In genomic region chr5:141001466-141001853, GRCh38 we compare ENCODE assay signal across 11 cellular contexts. TPM values are rescaled to one million over a fixed set of nuclear protein-coding genes. Genes with fewer than 3 reads are reported as not detected.
DNase-seq lines count a peak whose midpoint lies in the region; ATAC-seq and TF ChIP-seq lines count a peak whose summit lies in the region.
"Had no signal": no experiment of that assay in that cellular context is flagged by ENCODE, and none has a peak within 500 bp of the region (broad histone marks: within the 10 kb centered on the region; RNA-seq: fewer than 3 reads in every experiment).

No MANE protein-coding gene starts in this region.

- intact Hi-C loops in mucosa of descending colon (cut with DNase I, micrococcal nuclease) = no loop called here

- peaks cover 5% of the 10 kb centered on the region for H3K4me1 Mint-ChIP-seq in activated T-cell treated with anti-CD3 and anti-CD28 coated beads, Interleukin-2, amount 50 U/mL, for 24 hours (ENCODE audit: low read depth)
- no peaks in the 10 kb centered on the region for H3K4me1 Mint-ChIP-seq in activated T-helper 17 cell treated with anti-CD3 and anti-CD28 coated beads, Interleukin-2, amount 50 U/mL, for 72 hours

- H3K9me3 ChIP-seq in upper lobe of left lung (no peaks in the 10 kb centered on the region), mucosa of descending colon (no peaks in the 10 kb centered on the region)
- H3K9me3 ChIP-seq: BLaER1 treated with 17β-estradiol and CSF1 and Interleukin-3, amounts not matched to agents 10 nM and 100 nM had no signal

- H3K4me3 Mint-ChIP-seq in activated T-cell treated with anti-CD3 and anti-CD28 coated beads, Interleukin-2, amount 50 U/mL, for 24 hours = peak overlapping the region; percentile 6
- peak overlapping the region; percentile 6 for H3K4me3 Mint-ChIP-seq in activated T-helper 17 cell treated with anti-CD3 and anti-CD28 coated beads, Interleukin-2, amount 50 U/mL, for 72 hours
- H3K4me3 Mint-ChIP-seq: activated CD8-positive, alpha-beta T cell treated with anti-CD3 and anti-CD28 coated beads, Interleukin-2, amount 10 ng/mL, durations not matched to agents 7 days and 5 days had no signal

- DNase-seq in activated T-cell treated with anti-CD3 and anti-CD28 coated beads, Interleukin-2, amount 50 U/mL, for 24 hours = no peak
- DNase-seq in activated T-cell treated with anti-CD3 and anti-CD28 coated beads, Interleukin-2, amount 50 U/mL, for 1 hour = no peak
- DNase-seq in islet precursor cell (peak; percentile 76), upper lobe of left lung (peak in 1 of 2 donors; percentile 88), mucosa of descending colon (no peak), NCI-H1694 (lab: John Stamatoyannopoulos, UW) (no peak)
- DNase-seq: activated CD8-positive, alpha-beta T cell treated with anti-CD3 and anti-CD28 coated beads, Interleukin-2, amount 10 ng/mL, durations not matched to agents 7 days and 5 days; NCI-H1048 had no signal

- peak in 1 of 4 donors; percentile 14 for TF ChIP-seq POLR2A in upper lobe of left lung (IDR thresholded peaks at IDR 0.05)

- H3K27ac ChIP-seq in upper lobe of left lung = peak overlapping the region; percentile 6 to 66 (median 50)
- H3K27ac ChIP-seq: BLaER1 treated with 17β-estradiol and CSF1 and Interleukin-3, amounts not matched to agents 10 nM and 100 nM had no signal

- no peak for TF ChIP-seq CTCF in upper lobe of left lung (IDR thresholded peaks at IDR 0.05)
- TF ChIP-seq CTCF in mucosa of descending colon (IDR thresholded peaks at IDR 0.05) = no peak

- no peak for ATAC-seq in activated T-helper 17 cell treated with anti-CD3 and anti-CD28 coated beads, Interleukin-2, amount 50 U/mL, for 72 hours (replicated peaks)
- peak; percentile 49 to 77 for ATAC-seq in upper lobe of left lung (ENCODE audit: low FRiP score in 2 of 2)
- ATAC-seq in mucosa of descending colon = no peak
- no peak for ATAC-seq in GM18870 (IDR thresholded peaks at IDR 0.05; ENCODE audit: unreplicated experiment)
- ATAC-seq: activated CD8-positive, alpha-beta T cell treated with anti-CD3 and anti-CD28 coated beads, Interleukin-2, amount 10 ng/mL, durations not matched to agents 7 days and 5 days had no signal

- H3K27me3 ChIP-seq in upper lobe of left lung = no peaks in the 10 kb centered on the region

- no peak overlapping the region for H3K27ac Mint-ChIP-seq in activated T-cell treated with anti-CD3 and anti-CD28 coated beads, Interleukin-2, amount 50 U/mL, for 24 hours
- no peak overlapping the region for H3K27ac Mint-ChIP-seq in activated T-helper 17 cell treated with anti-CD3 and anti-CD28 coated beads, Interleukin-2, amount 50 U/mL, for 72 hours
- H3K27ac Mint-ChIP-seq: activated CD8-positive, alpha-beta T cell treated with anti-CD3 and anti-CD28 coated beads, Interleukin-2, amount 10 ng/mL, durations not matched to agents 7 days and 5 days had no signal

- peaks cover 45% of the 10 kb centered on the region for H3K27me3 Mint-ChIP-seq in activated T-cell treated with anti-CD3 and anti-CD28 coated beads, Interleukin-2, amount 50 U/mL, for 24 hours
- H3K27me3 Mint-ChIP-seq in activated T-helper 17 cell treated with anti-CD3 and anti-CD28 coated beads, Interleukin-2, amount 50 U/mL, for 72 hours = peaks cover 24% of the 10 kb centered on the region

- H3K36me3 ChIP-seq in upper lobe of left lung = no peaks in the 10 kb centered on the region
- no peaks in the 10 kb centered on the region for H3K36me3 ChIP-seq in mucosa of descending colon (ENCODE audit: low read depth)
- H3K36me3 ChIP-seq: BLaER1 treated with 17β-estradiol and CSF1 and Interleukin-3, amounts not matched to agents 10 nM and 100 nM had no signal

- 11 to 13% methylated on average over 9 of the region's 9 CpGs for WGBS in upper lobe of left lung, 2 donors

- no peaks in the 10 kb centered on the region for H3K9me3 Mint-ChIP-seq in activated T-cell treated with anti-CD3 and anti-CD28 coated beads, Interleukin-2, amount 50 U/mL, for 24 hours
- H3K9me3 Mint-ChIP-seq in activated T-helper 17 cell treated with anti-CD3 and anti-CD28 coated beads, Interleukin-2, amount 50 U/mL, for 72 hours = no peaks in the 10 kb centered on the region

- peak overlapping the region in 3 of 4 donors; percentile 32 to 41 (median 39) for H3K4me3 ChIP-seq in upper lobe of left lung
- H3K4me3 ChIP-seq in mucosa of descending colon = no peak overlapping the region
- H3K4me3 ChIP-seq: BLaER1 treated with 17β-estradiol and CSF1 and Interleukin-3, amounts not matched to agents 10 nM and 100 nM had no signal

- no peaks in the 10 kb centered on the region for H3K36me3 Mint-ChIP-seq in activated T-cell treated with anti-CD3 and anti-CD28 coated beads, Interleukin-2, amount 50 U/mL, for 24 hours (ENCODE audit: low read depth)
- H3K36me3 Mint-ChIP-seq in activated T-helper 17 cell treated with anti-CD3 and anti-CD28 coated beads, Interleukin-2, amount 50 U/mL, for 72 hours (ENCODE audit: low read depth) = no peaks in the 10 kb centered on the region

- H3K4me1 ChIP-seq in upper lobe of left lung = peaks cover 7 to 28% (median 16%) of the 10 kb centered on the region in 4 donors
- no peaks in the 10 kb centered on the region for H3K4me1 ChIP-seq in mucosa of descending colon (ENCODE audit: low read depth)

- no peak for TF ChIP-seq EP300 in upper lobe of left lung (IDR thresholded peaks at IDR 0.05)

RNA-seq across cellular contexts. Expression of gene PCDHAC2, which starts 35.2 kb away (rescaled TPM):
- not detected for total RNA-seq in activated T-helper 17 cell treated with anti-CD3 and anti-CD28 coated beads, Interleukin-2, amount 50 U/mL, for 72 hours
- total RNA-seq in upper lobe of left lung = 10 to 100 TPM in 4 of 6 donors, 1 to 10 TPM in 2; 5.4 to 23.0 (median 10.6) TPM
- 1 to 10 TPM in 1 of 3 donors, under 1 TPM in 2; 0.31 to 1.3 (median 0.61) TPM for total RNA-seq in mucosa of descending colon
- total RNA-seq: activated CD8-positive, alpha-beta T cell treated with anti-CD3 and anti-CD28 coated beads, Interleukin-2, amount 10 ng/mL, durations not matched to agents 7 days and 5 days had no signal

RNA-seq across cellular contexts. Expression of gene PCDHB1, which starts 49.7 kb away (rescaled TPM):
- not detected for total RNA-seq in activated T-helper 17 cell treated with anti-CD3 and anti-CD28 coated beads, Interleukin-2, amount 50 U/mL, for 72 hours
- 1 to 10 TPM in 1 of 6 donors, under 1 TPM in 5; 0.09 to 1.0 (median 0.19) TPM for total RNA-seq in upper lobe of left lung
- total RNA-seq in mucosa of descending colon = under 1 TPM in 1 of 3 donors, not detected in 2; 0.25 TPM
- total RNA-seq: activated CD8-positive, alpha-beta T cell treated with anti-CD3 and anti-CD28 coated beads, Interleukin-2, amount 10 ng/mL, durations not matched to agents 7 days and 5 days had no signal

Comparison
In these comparisons a context has a peak if more than half of its experiments do, and no peak if none do; other contexts are left out.
1. ATAC-seq: peak in upper lobe of left lung (2 of 2); none in activated T-helper 17 cell treated with anti-CD3 and anti-CD28 coated beads, Interleukin-2, amount 50 U/mL, for 72 hours (single experiment), mucosa of descending colon (single experiment) and GM18870 (single experiment).